Comparison of ENCODE assay signal across 23 cellular contexts in the genomic region with DNA sequence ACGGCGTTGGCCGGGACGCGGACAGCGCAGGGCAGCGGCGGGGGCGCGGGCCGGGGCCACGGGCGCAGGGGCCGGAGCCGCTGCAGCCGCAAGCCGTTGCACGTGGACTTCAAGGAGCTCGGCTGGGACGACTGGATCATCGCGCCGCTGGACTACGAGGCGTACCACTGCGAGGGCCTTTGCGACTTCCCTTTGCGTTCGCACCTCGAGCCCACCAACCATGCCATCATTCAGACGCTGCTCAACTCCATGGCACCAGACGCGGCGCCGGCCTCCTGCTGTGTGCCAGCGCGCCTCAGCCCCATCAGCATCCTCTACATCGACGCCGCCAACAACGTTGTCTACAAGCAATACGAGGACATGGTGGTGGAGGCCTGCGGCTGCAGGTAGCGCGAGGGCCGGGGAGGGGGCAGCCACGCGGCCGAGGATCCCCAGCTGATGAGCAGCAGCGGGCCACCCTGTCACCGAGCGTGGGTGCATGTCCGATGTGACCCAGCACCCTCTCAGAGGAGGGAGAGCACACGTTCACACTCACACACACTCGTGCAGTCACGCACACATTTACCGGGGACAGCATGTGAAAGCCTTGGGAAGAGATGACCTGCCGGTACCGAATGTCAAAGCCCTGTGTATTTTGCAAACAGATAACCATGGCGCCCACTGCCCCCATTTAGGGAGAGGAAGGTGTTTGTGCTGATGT. TPM values are rescaled to one million over a fixed set of nuclear protein-coding genes. Genes with fewer than 3 reads are reported as not detected.
DNase-seq lines count a peak whose midpoint lies in the region; ATAC-seq and TF ChIP-seq lines count a peak whose summit lies in the region.
"Had no signal": no experiment of that assay in that cellular context is flagged by ENCODE, and none has a peak within 500 bp of the region (broad histone marks: within the 10 kb centered on the region; RNA-seq: fewer than 3 reads in every experiment).

No MANE protein-coding gene starts in this region.

- peak overlapping the region; percentile 45 for H3K4me3 Mint-ChIP-seq in type B pancreatic cell
- no peak overlapping the region for H3K4me3 Mint-ChIP-seq in T-helper 2 cell treated with Interferon-gamma antibody and Interleukin-4, amounts not matched to agents 5 μg/mL and 100 μg/mL, for 36 hours

- TF ChIP-seq CTCF in coronary artery (IDR thresholded peaks at IDR 0.05): no peak
- TF ChIP-seq CTCF in neural cell (IDR thresholded peaks at IDR 0.05; ENCODE audit: poor library complexity, severe bottlenecking): no peak
- TF ChIP-seq CTCF in type B pancreatic cell (conservative IDR thresholded peaks at IDR 0.05): no peak

- DNase-seq in cardiac septum (ENCODE audit: low spot score): peak; percentile 53
- DNase-seq in left cardiac atrium: no peak
- no peak for DNase-seq in coronary artery (ENCODE audit: low spot score)
- no peak for DNase-seq in type B pancreatic cell (ENCODE audit: extremely low spot score, unreplicated experiment)
- no peak for DNase-seq in T-helper 1 cell
- DNase-seq in T-helper 2 cell treated with Interferon-gamma antibody and Interleukin-4, amounts not matched to agents 5 μg/mL and 100 μg/mL, for 36 hours (ENCODE audit: low spot score): no peak
- DNase-seq: activated CD4-positive, alpha-beta T cell treated with anti-CD3 and anti-CD28 coated beads, Interleukin-2, amount 50 U/mL, for 48 hours; activated gamma-delta T cell; Caco-2; colonic mucosa; DND-41; left colon; MG63; NCI-H1436; NCI-H510A; NK-92 treated with Interleukin-12 subunit alpha and Interleukin-12 subunit beta, amount 100 ng/mL, for 24 hours; SJCRH30; WERI-Rb-1 had no signal

- no peaks in the 10 kb centered on the region for H3K9me3 ChIP-seq in neural cell (ENCODE audit: low read length)
- H3K9me3 ChIP-seq: Caco-2, colonic mucosa, MG63, neutrophil, Peyer's patch, SJCRH30 had no signal

- H3K4me1 Mint-ChIP-seq in type B pancreatic cell (ENCODE audit: unreplicated experiment): peaks cover 10% of the 10 kb centered on the region
- peaks cover 3% of the 10 kb centered on the region for H3K4me1 Mint-ChIP-seq in T-helper 2 cell treated with Interferon-gamma antibody and Interleukin-4, amounts not matched to agents 5 μg/mL and 100 μg/mL, for 36 hours (ENCODE audit: low read depth)

- no peak for TF ChIP-seq RAD21 in neural cell (conservative IDR thresholded peaks at IDR 0.05)

- H3K79me2 ChIP-seq in neural cell (replicated peaks; ENCODE audit: insufficient read depth, low read length): no peaks in the 10 kb centered on the region

- H3K9ac ChIP-seq in neural cell (ENCODE audit: low read length): no peak overlapping the region

- H3K4me3 ChIP-seq in coronary artery: peak overlapping the region; percentile 4
- peak overlapping the region; percentile 34 for H3K4me3 ChIP-seq in neural cell (ENCODE audit: low read length)
- H3K4me3 ChIP-seq: colonic mucosa, MG63, Peyer's patch, SJCRH30 had no signal

- no peak overlapping the region for H3K27ac Mint-ChIP-seq in type B pancreatic cell
- H3K27ac Mint-ChIP-seq in T-helper 2 cell treated with Interferon-gamma antibody and Interleukin-4, amounts not matched to agents 5 μg/mL and 100 μg/mL, for 36 hours: no peak overlapping the region

- no peaks in the 10 kb centered on the region for H3K9me3 Mint-ChIP-seq in type B pancreatic cell
- H3K9me3 Mint-ChIP-seq in T-helper 2 cell treated with Interferon-gamma antibody and Interleukin-4, amounts not matched to agents 5 μg/mL and 100 μg/mL, for 36 hours: no peaks in the 10 kb centered on the region

- no peak overlapping the region for H3K4me2 ChIP-seq in neural cell (ENCODE audit: low read length)

- no peak overlapping the region for H2AFZ ChIP-seq in neural cell (ENCODE audit: low read depth, low read length)

- H4K20me1 ChIP-seq in neural cell (ENCODE audit: insufficient read depth): no peaks in the 10 kb centered on the region

- no peaks in the 10 kb centered on the region for H3K36me3 Mint-ChIP-seq in type B pancreatic cell
- no peaks in the 10 kb centered on the region for H3K36me3 Mint-ChIP-seq in T-helper 2 cell treated with Interferon-gamma antibody and Interleukin-4, amounts not matched to agents 5 μg/mL and 100 μg/mL, for 36 hours (ENCODE audit: low read depth)

- intact Hi-C loops in cardiac septum (cut with DNase I) (no loop called here), left cardiac atrium (cut with DNase I) (no loop called here)

- H3K27me3 Mint-ChIP-seq in type B pancreatic cell: peaks cover 84% of the 10 kb centered on the region
- H3K27me3 Mint-ChIP-seq in T-helper 2 cell treated with Interferon-gamma antibody and Interleukin-4, amounts not matched to agents 5 μg/mL and 100 μg/mL, for 36 hours (ENCODE audit: low read depth): peaks cover 39% of the 10 kb centered on the region

- TF ChIP-seq EP300 in neural cell (conservative IDR thresholded peaks at IDR 0.05; ENCODE audit: poor library complexity, severe bottlenecking): no peak

- peaks cover 76% of the 10 kb centered on the region for H3K27me3 ChIP-seq in neural cell (ENCODE audit: insufficient read depth, low read depth, low read length)
- H3K27me3 ChIP-seq: SJCRH30 had no signal

- H3K36me3 ChIP-seq in neural cell (ENCODE audit: insufficient read depth, low read length): no peaks in the 10 kb centered on the region
- H3K36me3 ChIP-seq: colonic mucosa, MG63, neutrophil, Peyer's patch, SJCRH30, WERI-Rb-1 had no signal

- no peak overlapping the region for H3K27ac ChIP-seq in coronary artery
- H3K27ac ChIP-seq in neural cell (ENCODE audit: low read length): no peak overlapping the region
- H3K27ac ChIP-seq: colonic mucosa, neutrophil, Peyer's patch, SJCRH30, WERI-Rb-1 had no signal

- no peaks in the 10 kb centered on the region for H3K9me2 ChIP-seq in neural cell (ENCODE audit: insufficient read depth, low read length)

- H3F3A ChIP-seq in neural cell (ENCODE audit: insufficient read depth, low read length, poor library complexity, severe bottlenecking): no peaks in the 10 kb centered on the region

- no peak for ATAC-seq in left cardiac atrium
- ATAC-seq in HG02588 (IDR thresholded peaks at IDR 0.05; ENCODE audit: unreplicated experiment): no peak

TF ChIP-seq in neural cell, 6 proteins besides CTCF, POLR2A, EP300 and RAD21:
- TF ChIP-seq, protein P1, sequence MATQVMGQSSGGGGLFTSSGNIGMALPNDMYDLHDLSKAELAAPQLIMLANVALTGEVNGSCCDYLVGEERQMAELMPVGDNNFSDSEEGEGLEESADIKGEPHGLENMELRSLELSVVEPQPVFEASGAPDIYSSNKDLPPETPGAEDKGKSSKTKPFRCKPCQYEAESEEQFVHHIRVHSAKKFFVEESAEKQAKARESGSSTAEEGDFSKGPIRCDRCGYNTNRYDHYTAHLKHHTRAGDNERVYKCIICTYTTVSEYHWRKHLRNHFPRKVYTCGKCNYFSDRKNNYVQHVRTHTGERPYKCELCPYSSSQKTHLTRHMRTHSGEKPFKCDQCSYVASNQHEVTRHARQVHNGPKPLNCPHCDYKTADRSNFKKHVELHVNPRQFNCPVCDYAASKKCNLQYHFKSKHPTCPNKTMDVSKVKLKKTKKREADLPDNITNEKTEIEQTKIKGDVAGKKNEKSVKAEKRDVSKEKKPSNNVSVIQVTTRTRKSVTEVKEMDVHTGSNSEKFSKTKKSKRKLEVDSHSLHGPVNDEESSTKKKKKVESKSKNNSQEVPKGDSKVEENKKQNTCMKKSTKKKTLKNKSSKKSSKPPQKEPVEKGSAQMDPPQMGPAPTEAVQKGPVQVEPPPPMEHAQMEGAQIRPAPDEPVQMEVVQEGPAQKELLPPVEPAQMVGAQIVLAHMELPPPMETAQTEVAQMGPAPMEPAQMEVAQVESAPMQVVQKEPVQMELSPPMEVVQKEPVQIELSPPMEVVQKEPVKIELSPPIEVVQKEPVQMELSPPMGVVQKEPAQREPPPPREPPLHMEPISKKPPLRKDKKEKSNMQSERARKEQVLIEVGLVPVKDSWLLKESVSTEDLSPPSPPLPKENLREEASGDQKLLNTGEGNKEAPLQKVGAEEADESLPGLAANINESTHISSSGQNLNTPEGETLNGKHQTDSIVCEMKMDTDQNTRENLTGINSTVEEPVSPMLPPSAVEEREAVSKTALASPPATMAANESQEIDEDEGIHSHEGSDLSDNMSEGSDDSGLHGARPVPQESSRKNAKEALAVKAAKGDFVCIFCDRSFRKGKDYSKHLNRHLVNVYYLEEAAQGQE (IDR thresholded peaks at IDR 0.05; ENCODE audit: borderline replicate concordance): no peak
- TF ChIP-seq EZH2 (IDR thresholded peaks at IDR 0.05; ENCODE audit: borderline replicate concordance, insufficient read depth, low read length, poor library complexity, severe bottlenecking): peak; percentile 86

RNA-seq across cellular contexts. Expression of a gene that starts 4.2 kb away (rescaled TPM):
- total RNA-seq in cardiac septum (0.94 TPM), left cardiac atrium (1 to 10 TPM in 1 of 2 donors, under 1 TPM in 1; 0.32 to 4.8 TPM), type B pancreatic cell (ENCODE audit: low replicate concordance) (0.31 and 24.3 TPM in 2 replicates)
- polyA plus RNA-seq in neural cell: 0.38 and 0.62 TPM in 2 replicates
- polyA minus RNA-seq in neural cell: 0.73 and 1.0 TPM in 2 replicates
- total RNA-seq: A673 had no signal

RNA-seq across cellular contexts. Expression of a gene that starts 20.3 kb away (rescaled TPM):
- total RNA-seq in cardiac septum (15.6 TPM), left cardiac atrium (10 to 100 TPM; 19.8 to 21.4 TPM), type B pancreatic cell (ENCODE audit: low replicate concordance) (22.1 and 24.3 TPM in 2 replicates)
- polyA plus RNA-seq in neural cell: 8.9 and 12.1 TPM in 2 replicates
- polyA minus RNA-seq in neural cell: 13.1 and 16.2 TPM in 2 replicates
